Comparison of ENCODE assay signal across 20 cellular contexts in genomic region chr2:1143129-1143528, GRCh38.
A peak's percentile ranks its signal among the peaks of the same experiment; 100 is the strongest.
DNase-seq lines count a peak whose midpoint lies in the region; ATAC-seq lines count a peak whose summit lies in the region.
"Had no signal": no experiment of that assay in that cellular context is flagged by ENCODE, and none has a peak within 500 bp of the region (broad histone marks: within the 10 kb centered on the region; RNA-seq: fewer than 3 reads in every experiment).

No MANE protein-coding gene starts in this region.

- DNase-seq in activated CD4-positive, alpha-beta T cell treated with anti-CD3 and anti-CD28 coated beads for 36 hours: no peak
- no peak for DNase-seq in activated CD4-positive, alpha-beta T cell treated with anti-CD3 and anti-CD28 coated beads, Interleukin-2, amount 10 ng/mL, durations not matched to agents 24 days and 14 days
- no peak for DNase-seq in stimulated activated naive CD8-positive, alpha-beta T cell treated with anti-CD3 and anti-CD28 coated beads, Interleukin-15, Interleukin-2, amounts not matched to agents 100 U/mL and 50 U/mL, for 24 hours
- no peak for DNase-seq in stimulated activated naive CD8-positive, alpha-beta T cell treated with anti-CD3 and anti-CD28 coated beads, Interleukin-15, amount 100 ng/mL, for 72 hours
- DNase-seq in stimulated activated effector memory CD8-positive, alpha-beta T cell treated with anti-CD3 and anti-CD28 coated beads, Interleukin-12 subunit alpha, Interleukin-12 subunit beta, amount 100 ng/mL, for 72 hours (ENCODE audit: low spot score in 2 of 2): no peak
- DNase-seq: 8988T; ACHN; AML-193; BE2C; CD4-positive, alpha-beta T cell; CD8-positive, alpha-beta memory T cell; DMS 273 treated with DMSO at 0.1 percent for 48 hours; DMS79; EL; GDM1; GOT3; HFFc6 had no signal

- peak; percentile 72 for ATAC-seq in activated CD4-positive, alpha-beta T cell treated with anti-CD3 and anti-CD28 coated beads for 36 hours
- ATAC-seq in stimulated activated naive CD8-positive, alpha-beta T cell treated with anti-CD3 and anti-CD28 coated beads, Interleukin-15, Interleukin-2, amounts not matched to agents 100 U/mL and 50 U/mL, for 24 hours: peak; percentile 37
- ATAC-seq in stimulated activated naive CD8-positive, alpha-beta T cell treated with anti-CD3 and anti-CD28 coated beads, Interleukin-15, amount 100 ng/mL, for 72 hours: no peak
- ATAC-seq in stimulated activated effector memory CD8-positive, alpha-beta T cell treated with anti-CD3 and anti-CD28 coated beads, Interleukin-12 subunit alpha, Interleukin-12 subunit beta, amount 100 ng/mL, for 72 hours: peak; percentile 37
- no peak for ATAC-seq in GM19397 (IDR thresholded peaks at IDR 0.05; ENCODE audit: unreplicated experiment)
- ATAC-seq: A549 had no signal

- peaks cover 7% of the 10 kb centered on the region for H3K9me3 Mint-ChIP-seq in activated CD4-positive, alpha-beta T cell treated with anti-CD3 and anti-CD28 coated beads for 36 hours (ENCODE audit: low read depth)
- H3K9me3 Mint-ChIP-seq in activated CD4-positive, alpha-beta T cell treated with anti-CD3 and anti-CD28 coated beads, Interleukin-2, amount 10 ng/mL, durations not matched to agents 24 days and 14 days: peaks cover 9% of the 10 kb centered on the region
- peaks cover 13% of the 10 kb centered on the region in 2 donors for H3K9me3 Mint-ChIP-seq in stimulated activated naive CD8-positive, alpha-beta T cell treated with anti-CD3 and anti-CD28 coated beads, Interleukin-15, amount 100 ng/mL, for 72 hours
- H3K9me3 Mint-ChIP-seq in stimulated activated effector memory CD8-positive, alpha-beta T cell treated with anti-CD3 and anti-CD28 coated beads, Interleukin-12 subunit alpha, Interleukin-12 subunit beta, amount 100 ng/mL, for 72 hours: peaks cover 4% of the 10 kb centered on the region
- H3K9me3 Mint-ChIP-seq: CD4-positive, alpha-beta T cell had no signal

- peaks cover 2% of the 10 kb centered on the region for H3K36me3 Mint-ChIP-seq in activated CD4-positive, alpha-beta T cell treated with anti-CD3 and anti-CD28 coated beads for 36 hours (ENCODE audit: low read depth)
- no peaks in the 10 kb centered on the region for H3K36me3 Mint-ChIP-seq in activated CD4-positive, alpha-beta T cell treated with anti-CD3 and anti-CD28 coated beads, Interleukin-2, amount 10 ng/mL, durations not matched to agents 24 days and 14 days (ENCODE audit: low read depth)
- no peaks in the 10 kb centered on the region for H3K36me3 Mint-ChIP-seq in stimulated activated effector memory CD8-positive, alpha-beta T cell treated with anti-CD3 and anti-CD28 coated beads, Interleukin-12 subunit alpha, Interleukin-12 subunit beta, amount 100 ng/mL, for 72 hours
- H3K36me3 Mint-ChIP-seq: CD14-positive monocyte; CD8-positive, alpha-beta memory T cell had no signal

- H3K27me3 Mint-ChIP-seq in activated CD4-positive, alpha-beta T cell treated with anti-CD3 and anti-CD28 coated beads for 36 hours: peaks cover 4% of the 10 kb centered on the region
- no peaks in the 10 kb centered on the region for H3K27me3 Mint-ChIP-seq in activated CD4-positive, alpha-beta T cell treated with anti-CD3 and anti-CD28 coated beads, Interleukin-2, amount 10 ng/mL, durations not matched to agents 24 days and 14 days
- H3K27me3 Mint-ChIP-seq in stimulated activated naive CD8-positive, alpha-beta T cell treated with anti-CD3 and anti-CD28 coated beads, Interleukin-15, amount 100 ng/mL, for 72 hours: peaks cover 5% of the 10 kb centered on the region

- CTCF ChIA-PET in activated CD4-positive, alpha-beta T cell treated with anti-CD3 and anti-CD28 coated beads for 36 hours (lab: Charles Lee): no interaction called here

- POLR2A ChIA-PET in activated CD4-positive, alpha-beta T cell treated with anti-CD3 and anti-CD28 coated beads for 36 hours (lab: Charles Lee): no interaction called here

- H3K4me1 Mint-ChIP-seq in activated CD4-positive, alpha-beta T cell treated with anti-CD3 and anti-CD28 coated beads for 36 hours: peaks cover 11% of the 10 kb centered on the region
- peaks cover 3% of the 10 kb centered on the region for H3K4me1 Mint-ChIP-seq in activated CD4-positive, alpha-beta T cell treated with anti-CD3 and anti-CD28 coated beads, Interleukin-2, amount 10 ng/mL, durations not matched to agents 24 days and 14 days
- H3K4me1 Mint-ChIP-seq in stimulated activated naive CD8-positive, alpha-beta T cell treated with anti-CD3 and anti-CD28 coated beads, Interleukin-15, amount 100 ng/mL, for 72 hours: peaks cover 22% of the 10 kb centered on the region
- H3K4me1 Mint-ChIP-seq in stimulated activated effector memory CD8-positive, alpha-beta T cell treated with anti-CD3 and anti-CD28 coated beads, Interleukin-12 subunit alpha, Interleukin-12 subunit beta, amount 100 ng/mL, for 72 hours: no peaks in the 10 kb centered on the region
- H3K4me1 Mint-ChIP-seq: CD14-positive monocyte had no signal

- peak overlapping the region; percentile 69 for H3K27ac Mint-ChIP-seq in activated CD4-positive, alpha-beta T cell treated with anti-CD3 and anti-CD28 coated beads for 36 hours
- no peak overlapping the region for H3K27ac Mint-ChIP-seq in activated CD4-positive, alpha-beta T cell treated with anti-CD3 and anti-CD28 coated beads, Interleukin-2, amount 10 ng/mL, durations not matched to agents 24 days and 14 days
- peak overlapping the region in 1 of 2 donors; percentile 93 for H3K27ac Mint-ChIP-seq in stimulated activated naive CD8-positive, alpha-beta T cell treated with anti-CD3 and anti-CD28 coated beads, Interleukin-15, amount 100 ng/mL, for 72 hours
- H3K27ac Mint-ChIP-seq in stimulated activated effector memory CD8-positive, alpha-beta T cell treated with anti-CD3 and anti-CD28 coated beads, Interleukin-12 subunit alpha, Interleukin-12 subunit beta, amount 100 ng/mL, for 72 hours: no peak overlapping the region
- H3K27ac Mint-ChIP-seq: CD14-positive monocyte; CD4-positive, alpha-beta T cell; CD8-positive, alpha-beta memory T cell; HFFc6 had no signal

- no peak overlapping the region for H3K4me3 Mint-ChIP-seq in activated CD4-positive, alpha-beta T cell treated with anti-CD3 and anti-CD28 coated beads for 36 hours
- H3K4me3 Mint-ChIP-seq in activated CD4-positive, alpha-beta T cell treated with anti-CD3 and anti-CD28 coated beads, Interleukin-2, amount 10 ng/mL, durations not matched to agents 24 days and 14 days: no peak overlapping the region
- no peak overlapping the region for H3K4me3 Mint-ChIP-seq in stimulated activated naive CD8-positive, alpha-beta T cell treated with anti-CD3 and anti-CD28 coated beads, Interleukin-15, amount 100 ng/mL, for 72 hours
- no peak overlapping the region for H3K4me3 Mint-ChIP-seq in stimulated activated effector memory CD8-positive, alpha-beta T cell treated with anti-CD3 and anti-CD28 coated beads, Interleukin-12 subunit alpha, Interleukin-12 subunit beta, amount 100 ng/mL, for 72 hours
- H3K4me3 Mint-ChIP-seq: CD14-positive monocyte; CD4-positive, alpha-beta T cell; CD8-positive, alpha-beta memory T cell; HFFc6 had no signal

- intact Hi-C loops in activated CD4-positive, alpha-beta T cell treated with anti-CD3 and anti-CD28 coated beads for 36 hours (cut with DNase I, micrococcal nuclease): loop anchor here in 1 of 2 experiments (5.0 kb wide), 1 partner anchor 191 kb away; the partner anchor contains the start of gene SNTG2
- intact Hi-C loops in activated CD4-positive, alpha-beta T cell treated with anti-CD3 and anti-CD28 coated beads, Interleukin-2, amount 10 ng/mL, durations not matched to agents 24 days and 14 days (cut with micrococcal nuclease): no loop called here

Comparison
In these comparisons a context has a peak if more than half of its experiments do, and no peak if none do; other contexts are left out.
1. ATAC-seq: peak in activated CD4-positive, alpha-beta T cell treated with anti-CD3 and anti-CD28 coated beads for 36 hours (single experiment), stimulated activated naive CD8-positive, alpha-beta T cell treated with anti-CD3 and anti-CD28 coated beads, Interleukin-15, Interleukin-2, amounts not matched to agents 100 U/mL and 50 U/mL, for 24 hours (single experiment) and stimulated activated effector memory CD8-positive, alpha-beta T cell treated with anti-CD3 and anti-CD28 coated beads, Interleukin-12 subunit alpha, Interleukin-12 subunit beta, amount 100 ng/mL, for 72 hours (single experiment); none in stimulated activated naive CD8-positive, alpha-beta T cell treated with anti-CD3 and anti-CD28 coated beads, Interleukin-15, amount 100 ng/mL, for 72 hours (single experiment) and GM19397 (single experiment).